Comparison of ENCODE assay signal across 14 cellular contexts in genomic region chr6:52612336-52613096, GRCh38. TPM values are rescaled to one million over a fixed set of nuclear protein-coding genes. Genes with fewer than 3 reads are reported as not detected.
A peak's percentile ranks its signal among the peaks of the same experiment; 100 is the strongest.
DNase-seq lines count a peak whose midpoint lies in the region; TF ChIP-seq lines count a peak whose summit lies in the region.
"Had no signal": no experiment of that assay in that cellular context is flagged by ENCODE, and none has a peak within 500 bp of the region (broad histone marks: within the 10 kb centered on the region; RNA-seq: fewer than 3 reads in every experiment).

No MANE protein-coding gene starts in this region.

- no peak overlapping the region for H3K4me3 ChIP-seq in choroid plexus epithelial cell (ENCODE audit: low read depth, low read length)
- H3K4me3 ChIP-seq in transverse colon: no peak overlapping the region
- H3K4me3 ChIP-seq: pancreas, spleen had no signal

- no peaks in the 10 kb centered on the region for H3K36me3 ChIP-seq in transverse colon
- H3K36me3 ChIP-seq: pancreas, spleen had no signal

- H3K27ac ChIP-seq in transverse colon: peak overlapping the region; percentile 13 to 53 (median 31)
- H3K27ac ChIP-seq: pancreas had no signal

- H3K27me3 ChIP-seq in transverse colon: no peaks in the 10 kb centered on the region
- H3K27me3 ChIP-seq: pancreas, spleen had no signal

- intact Hi-C loops in transverse colon (cut with DNase I; ENCODE audit: low total_unique reads): no loop called here

- 42 to 59% methylated on average over 5 to 6 of the region's 6 CpGs for WGBS in transverse colon (ENCODE audit: low coverage in 1 of 2), 2 donors

- no peaks in the 10 kb centered on the region for H3K9me3 ChIP-seq in transverse colon
- H3K9me3 ChIP-seq: pancreas had no signal

- no peak for TF ChIP-seq POLR2A in transverse colon (IDR thresholded peaks at IDR 0.05)

- TF ChIP-seq EP300 in transverse colon (IDR thresholded peaks at IDR 0.05; ENCODE audit: low read depth): no peak

- TF ChIP-seq CTCF in choroid plexus epithelial cell (conservative IDR thresholded peaks at IDR 0.05; ENCODE audit: low read depth, low read length) (no peak), transverse colon (IDR thresholded peaks at IDR 0.05) (no peak)

- in situ Hi-C loops in transverse colon (cut with MboI; ENCODE audit: low pct_ligation_motif_present in 1 of 4, low pct_unique_long_range_greater_than_20kb in 1 of 4, low sequenced_read_pairs in 3 of 4): no loop called here

- peaks cover 0 to 30% (median 10%) of the 10 kb centered on the region in 4 donors for H3K4me1 ChIP-seq in transverse colon
- H3K4me1 ChIP-seq: pancreas had no signal

- DNase-seq in NCI-H748 (lab: John Stamatoyannopoulos, UW; ENCODE audit: unreplicated experiment): peak; percentile 52
- no peak for DNase-seq in NCI-H748 treated with DMSO at 0.1 percent for 48 hours (lab: John Stamatoyannopoulos, UW)
- DNase-seq in NCI-H226: peak; percentile 14
- peak; percentile 36 for DNase-seq in choroid plexus epithelial cell (ENCODE audit: low read depth)
- no peak for DNase-seq in transverse colon
- no peak for DNase-seq in NCI-H1105 treated with DMSO at 0.1 percent for 48 hours (lab: John Stamatoyannopoulos, UW)
- no peak for DNase-seq in effector CD4-positive, alpha-beta T cell
- no peak for DNase-seq in SKM-1 treated with dmso at 0.1 percent for 144 hours (lab: John Stamatoyannopoulos, UW; ENCODE audit: unreplicated experiment)
- DNase-seq: activated CD4-positive, alpha-beta memory T cell treated with anti-CD3 and anti-CD28 coated beads, Interleukin-2, amount 10 ng/mL, durations not matched to agents 7 days and 5 days; aorta; NCI-H1105; NCI-H446 treated with DMSO at 0.1 percent for 48 hours; pancreas; spleen had no signal

RNA-seq across cellular contexts. Expression of gene TRAM2, which starts 35.7 kb away (rescaled TPM):
- total RNA-seq in transverse colon: 10 to 100 TPM in 2 of 4 donors, 1 to 10 TPM in 2; 8.4 to 15.4 (median 11.7) TPM

RNA-seq across cellular contexts. Expression of gene TMEM14A, which starts 58.4 kb away (rescaled TPM):
- total RNA-seq in transverse colon: 10 to 100 TPM in 3 of 4 donors, not detected in 1; 12.5 to 35.8 (median 19.4) TPM

Comparison
In these comparisons a context has a peak if more than half of its experiments do, and no peak if none do; other contexts are left out.
1. DNase-seq: peak in NCI-H748 (single experiment), NCI-H226 (single experiment) and choroid plexus epithelial cell (single experiment); none in NCI-H748 treated with DMSO at 0.1 percent for 48 hours (single experiment), transverse colon (single experiment), NCI-H1105 treated with DMSO at 0.1 percent for 48 hours (single experiment), effector CD4-positive, alpha-beta T cell (single experiment) and SKM-1 treated with dmso at 0.1 percent for 144 hours (single experiment).